1 cellular context compared by ENCODE assay signal in the genomic region with DNA sequence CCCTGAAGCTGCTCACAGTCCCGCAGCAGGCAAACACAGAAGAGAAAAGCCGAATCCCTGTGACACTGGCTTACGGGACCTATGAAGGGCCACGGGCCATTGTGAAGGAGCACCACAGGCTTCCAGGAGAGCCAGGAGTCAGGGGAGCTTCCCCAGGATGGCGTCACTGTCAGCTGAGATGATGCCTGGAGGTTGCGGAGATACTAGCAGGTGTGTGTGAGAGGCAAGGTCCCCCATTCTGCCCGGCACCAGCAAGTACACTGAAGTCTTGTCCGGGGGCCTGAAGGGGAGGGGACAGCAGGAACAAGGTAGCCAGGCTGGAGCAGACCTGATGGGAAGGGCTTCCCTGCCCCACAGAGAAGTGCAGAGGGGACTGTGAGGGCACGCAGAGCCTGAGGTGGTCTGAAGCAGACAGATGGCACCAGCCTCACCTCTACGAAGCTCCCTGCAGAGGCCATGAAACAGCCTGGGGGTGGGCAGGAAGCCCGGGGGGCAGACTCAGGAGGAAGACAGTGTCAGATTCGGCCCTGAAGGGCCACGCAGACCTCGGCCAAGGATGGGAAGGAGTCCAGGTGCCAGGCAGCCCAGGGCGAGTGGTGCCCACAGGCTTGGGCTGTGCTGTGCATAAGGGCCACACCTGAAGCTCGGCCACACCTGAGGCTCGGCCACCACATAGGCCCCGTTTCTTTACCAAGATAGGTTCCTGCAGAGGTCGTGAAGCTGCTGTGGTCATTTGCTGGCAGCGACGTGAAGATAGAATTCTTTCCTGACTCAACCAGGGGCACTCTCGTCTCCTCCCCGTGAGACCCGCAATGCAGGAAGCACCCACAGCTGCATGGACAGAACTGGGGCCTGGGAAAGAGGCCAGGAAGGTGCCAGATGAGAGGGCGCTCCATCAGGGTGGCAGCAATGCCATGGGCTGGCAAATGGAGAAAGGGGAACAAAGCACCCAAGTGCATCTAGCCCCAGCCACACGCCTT.
TF ChIP-seq lines count a peak whose summit lies in the region.

No MANE protein-coding gene starts in this region.

TF ChIP-seq in IMR-90, 13 proteins besides CTCF, POLR2A, EP300 and RAD21:
- TF ChIP-seq FOS (IDR thresholded peaks at IDR 0.05; ENCODE audit: low read depth, low read length) (no peak), RCOR1 (IDR thresholded peaks at IDR 0.05; ENCODE audit: insufficient replicate concordance, low read length) (no peak), BHLHE40 (IDR thresholded peaks at IDR 0.05; ENCODE audit: low read depth, low read length) (no peak), NFE2L2 (IDR thresholded peaks at IDR 0.05; ENCODE audit: low read depth, low read length) (no peak), CHD1 (IDR thresholded peaks at IDR 0.05; ENCODE audit: low read depth, low read length) (no peak), CEBPB (IDR thresholded peaks at IDR 0.05; ENCODE audit: low read depth, low read length) (no peak), MXI1 (IDR thresholded peaks at IDR 0.05; ENCODE audit: borderline replicate concordance, low read depth, low read length) (no peak), MAZ (IDR thresholded peaks at IDR 0.05; ENCODE audit: borderline replicate concordance, low read depth, low read length) (no peak), SMC3 (IDR thresholded peaks at IDR 0.05; ENCODE audit: low read depth, low read length) (no peak), RFX5 (IDR thresholded peaks at IDR 0.05; ENCODE audit: low read depth, low read length) (no peak), MAFK (IDR thresholded peaks at IDR 0.05; ENCODE audit: low read depth, low read length) (no peak)
- TF ChIP-seq, protein P1, sequence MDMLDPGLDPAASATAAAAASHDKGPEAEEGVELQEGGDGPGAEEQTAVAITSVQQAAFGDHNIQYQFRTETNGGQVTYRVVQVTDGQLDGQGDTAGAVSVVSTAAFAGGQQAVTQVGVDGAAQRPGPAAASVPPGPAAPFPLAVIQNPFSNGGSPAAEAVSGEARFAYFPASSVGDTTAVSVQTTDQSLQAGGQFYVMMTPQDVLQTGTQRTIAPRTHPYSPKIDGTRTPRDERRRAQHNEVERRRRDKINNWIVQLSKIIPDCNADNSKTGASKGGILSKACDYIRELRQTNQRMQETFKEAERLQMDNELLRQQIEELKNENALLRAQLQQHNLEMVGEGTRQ (IDR thresholded peaks at IDR 0.05; ENCODE audit: low read depth, low read length): no peak
- TF ChIP-seq, protein P2, sequence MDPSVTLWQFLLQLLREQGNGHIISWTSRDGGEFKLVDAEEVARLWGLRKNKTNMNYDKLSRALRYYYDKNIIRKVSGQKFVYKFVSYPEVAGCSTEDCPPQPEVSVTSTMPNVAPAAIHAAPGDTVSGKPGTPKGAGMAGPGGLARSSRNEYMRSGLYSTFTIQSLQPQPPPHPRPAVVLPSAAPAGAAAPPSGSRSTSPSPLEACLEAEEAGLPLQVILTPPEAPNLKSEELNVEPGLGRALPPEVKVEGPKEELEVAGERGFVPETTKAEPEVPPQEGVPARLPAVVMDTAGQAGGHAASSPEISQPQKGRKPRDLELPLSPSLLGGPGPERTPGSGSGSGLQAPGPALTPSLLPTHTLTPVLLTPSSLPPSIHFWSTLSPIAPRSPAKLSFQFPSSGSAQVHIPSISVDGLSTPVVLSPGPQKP (IDR thresholded peaks at IDR 0.05; ENCODE audit: borderline replicate concordance, low read depth, low read length): no peak
